27 cellular contexts compared by ENCODE assay signal in the genomic region with DNA sequence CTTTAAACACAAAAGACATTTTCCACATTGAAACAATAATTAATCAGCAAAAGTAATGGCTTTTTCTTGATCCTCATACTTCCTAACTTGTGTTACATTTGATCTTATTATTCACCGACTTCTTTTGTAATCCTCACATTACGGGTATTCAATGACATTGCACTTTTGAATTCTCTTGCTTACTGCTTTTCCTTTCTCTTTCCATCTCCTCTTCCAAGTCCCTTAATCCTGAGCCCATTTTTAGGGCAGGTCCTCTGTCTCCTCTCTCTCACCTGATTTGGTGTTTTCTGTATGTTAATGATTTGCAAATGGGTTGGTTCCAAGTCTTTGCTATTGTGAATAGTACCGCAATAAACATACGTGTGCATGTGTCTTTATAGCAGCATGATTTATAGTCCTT.
"Had no signal": no experiment of that assay in that cellular context is flagged by ENCODE, and none has a peak within 500 bp of the region (broad histone marks: within the 10 kb centered on the region; RNA-seq: fewer than 3 reads in every experiment).

No MANE protein-coding gene starts in this region.

- H3K27ac Mint-ChIP-seq: immature natural killer cell; memory B cell; naive thymus-derived CD4-positive, alpha-beta T cell; natural killer cell treated with Interleukin-12 subunit alpha and Interleukin-12 subunit beta and Interleukin-15 and Interleukin-18, amount 100 ng/mL, for 72 hours; progenitor cell of endocrine pancreas; stimulated activated naive B cell treated with anti-CD40 and anti-IgM and Interleukin-4, amounts not matched to agents 10 μg/mL and 1 μg/mL and 100 μg/mL, for 72 hours had no signal

- H3K27me3 ChIP-seq: ovary, right atrium auricular region, stomach, testis, thyroid gland, transverse colon, upper lobe of left lung, vagina had no signal

- H3K9me3 ChIP-seq: left ventricle myocardium inferior, mucosa of descending colon, ovary, right atrium auricular region, stomach, testis, thyroid gland, transverse colon, upper lobe of left lung, vagina had no signal

- ATAC-seq: mucosa of descending colon; naive thymus-derived CD4-positive, alpha-beta T cell; natural killer cell treated with Interleukin-12 subunit alpha and Interleukin-12 subunit beta and Interleukin-15 and Interleukin-18, amount 100 ng/mL, for 72 hours; sciatic nerve; stimulated activated naive B cell treated with anti-CD40 and anti-IgM and Interleukin-4, amounts not matched to agents 10 μg/mL and 1 μg/mL and 100 μg/mL, for 72 hours; stimulated activated naive CD8-positive, alpha-beta T cell treated with anti-CD3 and anti-CD28 coated beads, Interleukin-15, Interleukin-2, amounts not matched to agents 100 U/mL and 50 U/mL, for 24 hours had no signal

- H3K4me1 Mint-ChIP-seq: immature natural killer cell; memory B cell; naive thymus-derived CD4-positive, alpha-beta T cell; stimulated activated naive B cell treated with anti-CD40 and anti-IgM and Interleukin-4, amounts not matched to agents 10 μg/mL and 1 μg/mL and 100 μg/mL, for 72 hours had no signal

- H3K4me3 Mint-ChIP-seq: immature natural killer cell; memory B cell; naive thymus-derived CD4-positive, alpha-beta T cell; natural killer cell treated with Interleukin-12 subunit alpha and Interleukin-12 subunit beta and Interleukin-15 and Interleukin-18, amount 100 ng/mL, for 72 hours; stimulated activated naive B cell treated with anti-CD40 and anti-IgM and Interleukin-4, amounts not matched to agents 10 μg/mL and 1 μg/mL and 100 μg/mL, for 72 hours had no signal

- DNase-seq: hypothalamus; immature natural killer cell; kidney; left ventricle myocardium inferior; midbrain; mucosa of descending colon; naive thymus-derived CD4-positive, alpha-beta T cell; ovary; stimulated activated CD4-positive, alpha-beta T cell treated with anti-CD3 and anti-CD28 coated beads, Interleukin-12 subunit alpha, Interleukin-12 subunit beta, amount 100 ng/mL, for 4 hours; stimulated activated CD4-positive, alpha-beta T cell treated with anti-CD3 and anti-CD28 coated beads, Interleukin-15, amount 100 ng/mL, for 24 hours; stimulated activated CD4-positive, alpha-beta T cell treated with anti-CD3 and anti-CD28 coated beads, Interleukin-2, amount 100 ng/mL, for 24 hours; stimulated activated CD4-positive, alpha-beta T cell treated with anti-CD3 and anti-CD28 coated beads, Interleukin-4, amount 100 ng/mL, for 1 hour; stimulated activated naive B cell treated with anti-CD40 and anti-IgM and Interleukin-4, amounts not matched to agents 10 μg/mL and 1 μg/mL and 100 μg/mL, for 72 hours; stimulated activated naive CD8-positive, alpha-beta T cell treated with anti-CD3 and anti-CD28 coated beads, Interleukin-15, Interleukin-2, amounts not matched to agents 100 U/mL and 50 U/mL, for 24 hours; stomach; testis; thyroid gland; transverse colon; upper lobe of left lung had no signal

- H3K36me3 ChIP-seq: left ventricle myocardium inferior, ovary, right atrium auricular region, stomach, thyroid gland, transverse colon, upper lobe of left lung, vagina had no signal

- H3K36me3 Mint-ChIP-seq: immature natural killer cell; memory B cell; naive thymus-derived CD4-positive, alpha-beta T cell; natural killer cell treated with Interleukin-12 subunit alpha and Interleukin-12 subunit beta and Interleukin-15 and Interleukin-18, amount 100 ng/mL, for 72 hours; stimulated activated naive B cell treated with anti-CD40 and anti-IgM and Interleukin-4, amounts not matched to agents 10 μg/mL and 1 μg/mL and 100 μg/mL, for 72 hours had no signal

- H3K9me3 Mint-ChIP-seq: naive thymus-derived CD4-positive, alpha-beta T cell; natural killer cell treated with Interleukin-12 subunit alpha and Interleukin-12 subunit beta and Interleukin-15 and Interleukin-18, amount 100 ng/mL, for 72 hours; stimulated activated naive B cell treated with anti-CD40 and anti-IgM and Interleukin-4, amounts not matched to agents 10 μg/mL and 1 μg/mL and 100 μg/mL, for 72 hours had no signal

- H3K27ac ChIP-seq: left ventricle myocardium inferior, ovary, right atrium auricular region, skin epidermis, stomach, testis, thyroid gland, transverse colon, upper lobe of left lung, vagina had no signal

- H3K4me1 ChIP-seq: left ventricle myocardium inferior, right atrium auricular region, stomach, testis, thyroid gland, transverse colon, upper lobe of left lung, vagina had no signal

- H3K4me3 ChIP-seq: left ventricle myocardium inferior, lung, mucosa of descending colon, ovary, right atrium auricular region, skin epidermis, stomach, testis, thyroid gland, transverse colon, upper lobe of left lung, vagina had no signal

- H3K27me3 Mint-ChIP-seq: naive thymus-derived CD4-positive, alpha-beta T cell; progenitor cell of endocrine pancreas; stimulated activated naive B cell treated with anti-CD40 and anti-IgM and Interleukin-4, amounts not matched to agents 10 μg/mL and 1 μg/mL and 100 μg/mL, for 72 hours had no signal
